Comparison of ENCODE assay signal across 34 cellular contexts in the genomic region with DNA sequence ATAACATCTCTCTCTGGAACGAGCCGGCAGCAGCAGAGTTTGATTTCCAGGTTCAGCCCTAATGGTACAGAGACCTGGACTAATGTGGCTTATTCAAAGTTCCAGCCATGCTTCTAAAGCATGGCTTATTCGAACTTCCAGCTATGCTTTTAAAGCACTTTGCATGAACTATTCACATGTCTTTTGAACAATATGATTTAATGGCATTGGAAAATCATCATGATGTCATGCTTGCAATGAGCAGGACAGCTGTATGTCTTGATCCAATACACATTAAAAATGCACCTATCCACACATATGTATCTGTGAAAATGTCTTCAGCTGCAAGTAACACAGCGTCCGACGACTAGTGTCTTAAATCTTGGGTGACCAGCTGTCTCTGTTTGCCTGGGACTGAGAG.
"Had no signal": no experiment of that assay in that cellular context is flagged by ENCODE, and none has a peak within 500 bp of the region (broad histone marks: within the 10 kb centered on the region; RNA-seq: fewer than 3 reads in every experiment).

No MANE protein-coding gene starts in this region.

- ATAC-seq: activated CD8-positive, alpha-beta T cell treated with anti-CD3 and anti-CD28 coated beads for 36 hours; activated naive CD4-positive, alpha-beta T cell treated with anti-CD3 and anti-CD28 coated beads, Interleukin-2, amount 50 U/mL, for 72 hours; activated T-cell treated with anti-CD3 and anti-CD28 coated beads, Interleukin-2, amount 50 U/mL, for 4 hours; activated T-cell treated with anti-CD3 and anti-CD28 coated beads, Interleukin-2, amount 50 U/mL, for 72 hours; activated T-helper 17 cell treated with anti-CD3 and anti-CD28 coated beads, Interleukin-2, amount 50 U/mL, for 72 hours; body of pancreas had no signal

- H3K4me1 ChIP-seq: adrenal gland, body of pancreas, breast epithelium had no signal

- H3K27me3 ChIP-seq: adrenal gland, body of pancreas, brain microvascular endothelial cell, breast epithelium had no signal

- DNase-seq: activated B cell treated with CpG ODN at 0.5 μM for 24 hours; activated CD4-positive, alpha-beta memory T cell treated with anti-CD3 and anti-CD28 coated beads for 36 hours; activated CD4-positive, alpha-beta T cell treated with anti-CD3 and anti-CD28 coated beads for 4 hours; activated CD4-positive, alpha-beta T cell treated with anti-CD3 and anti-CD28 coated beads, Interleukin-2, amount 10 ng/mL, durations not matched to agents 24 days and 14 days; activated CD4-positive, alpha-beta T cell treated with anti-CD3 and anti-CD28 coated beads, Interleukin-2, amount 50 U/mL, for 1 hour; activated CD4-positive, alpha-beta T cell treated with anti-CD3 and anti-CD28 coated beads, Interleukin-2, amount 50 U/mL, for 4 hours; activated CD4-positive, CD25-positive, alpha-beta regulatory T cell treated with anti-CD3 and anti-CD28 coated beads, Interleukin-2, amount 50 U/mL, for 72 hours; activated CD8-positive, alpha-beta memory T cell treated with anti-CD3 and anti-CD28 coated beads, Interleukin-2, amount 50 U/mL, for 4 hours; activated CD8-positive, alpha-beta T cell treated with anti-CD3 and anti-CD28 coated beads for 36 hours; activated effector memory CD4-positive, alpha-beta T cell treated with anti-CD3 and anti-CD28 coated beads, Interleukin-2, amount 50 U/mL, for 16 hours; activated gamma-delta T cell treated with Interleukin-2 at 50 U/mL for 16 hours; activated naive CD4-positive, alpha-beta T cell; activated naive CD4-positive, alpha-beta T cell treated with anti-CD3 and anti-CD28 coated beads for 36 hours; activated naive CD4-positive, alpha-beta T cell treated with anti-CD3 and anti-CD28 coated beads, Interleukin-2, amount 50 U/mL, for 16 hours; activated naive CD8-positive, alpha-beta T cell treated with anti-CD3 and anti-CD28 coated beads for 36 hours; activated T-cell treated with anti-CD3 and anti-CD28 coated beads for 4 hours; activated T-cell treated with anti-CD3 and anti-CD28 coated beads, Interleukin-2, amount 50 U/mL, for 1 hour; activated T-cell treated with anti-CD3 and anti-CD28 coated beads, Interleukin-2, amount 50 U/mL, for 4 hours; activated T-cell treated with anti-CD3 and anti-CD28 coated beads, Interleukin-2, amount 50 U/mL, for 72 hours; adrenal gland; amniotic stem cell; aorta; body of pancreas; brain microvascular endothelial cell; central memory CD4-positive, alpha-beta T cell; T-helper 1 cell; T-helper 2 cell; T-helper 9 cell had no signal

- FAIRE-seq: astrocyte, TTC549 had no signal

- H3K9me3 ChIP-seq: adrenal gland, body of pancreas, breast epithelium had no signal

- H3K27ac ChIP-seq: adrenal gland, body of pancreas, brain microvascular endothelial cell, breast epithelium, VCaP had no signal

- H3K4me3 ChIP-seq: adrenal gland, body of pancreas, breast epithelium had no signal

- H3K36me3 ChIP-seq: adrenal gland, brain microvascular endothelial cell, breast epithelium had no signal
